ENCODE assay signal across 19 cellular contexts in genomic region chr7:123789817-123790216, GRCh38. TPM values are rescaled to one million over a fixed set of nuclear protein-coding genes. Genes with fewer than 3 reads are reported as not detected.
DNase-seq lines count a peak whose midpoint lies in the region; ATAC-seq and TF ChIP-seq lines count a peak whose summit lies in the region.
"Had no signal": no experiment of that assay in that cellular context is flagged by ENCODE, and none has a peak within 500 bp of the region (broad histone marks: within the 10 kb centered on the region; RNA-seq: fewer than 3 reads in every experiment).

No MANE protein-coding gene starts in this region.

- TF ChIP-seq CTCF in Calu3 (IDR thresholded peaks at IDR 0.05; ENCODE audit: unreplicated experiment) (no peak), DND-41 (IDR thresholded peaks at IDR 0.05; ENCODE audit: borderline replicate concordance, extremely low read depth, low read length, poor library complexity, severe bottlenecking) (no peak), PC-9 (conservative IDR thresholded peaks at IDR 0.05) (no peak), foreskin keratinocyte (conservative IDR thresholded peaks at IDR 0.05) (no peak)

- H3K27ac Mint-ChIP-seq in Calu3 (ENCODE audit: unreplicated experiment) = peak overlapping the region; percentile 18
- H3K27ac Mint-ChIP-seq: CD8-positive, alpha-beta T cell; HFFc6 had no signal

- H3K4me3 ChIP-seq in DND-41 (ENCODE audit: low read depth in 1 of 2, low read length in 2 of 2) (no peak overlapping the region), PC-9 (no peak overlapping the region)
- H3K4me3 ChIP-seq: SJCRH30 had no signal

- no peak overlapping the region for H3K9ac ChIP-seq in DND-41 (ENCODE audit: low read depth, low read length)

- no peaks in the 10 kb centered on the region for H3K9me3 Mint-ChIP-seq in Calu3 (ENCODE audit: low read depth, unreplicated experiment)
- H3K9me3 Mint-ChIP-seq: CD8-positive, alpha-beta T cell; HFFc6 had no signal

- ATAC-seq in DND-41 (ENCODE audit: insufficient read depth, low read depth) (peak; percentile 41; the same call in 2 of the 3 replicates), foreskin keratinocyte (peak; percentile 50), HG03175 (IDR thresholded peaks at IDR 0.05; ENCODE audit: unreplicated experiment) (no peak), HG02852 (IDR thresholded peaks at IDR 0.05; ENCODE audit: unreplicated experiment) (no peak), HG02571 (IDR thresholded peaks at IDR 0.05; ENCODE audit: unreplicated experiment) (no peak)
- ATAC-seq: CD8-positive, alpha-beta T cell had no signal

- DNase-seq in Calu3 = no peak
- DNase-seq in DND-41 = peak; percentile 16
- no peak for DNase-seq in PC-9
- DNase-seq in foreskin keratinocyte = peak in 1 of 2 donors; percentile 45
- DNase-seq: BE2C; CD8-positive, alpha-beta T cell; GF-D8; HFFc6; NCI-H1048; NCI-H146; NCI-H446 treated with DMSO at 0.1 percent for 48 hours; NCI-H774; SJCRH30; SW 1271 had no signal

- no peaks in the 10 kb centered on the region for H3F3A ChIP-seq in PC-9 (ENCODE audit: insufficient read depth, low read depth)

- intact Hi-C loops in Calu3 (cut with micrococcal nuclease; ENCODE audit: unreplicated experiment) = loop anchor here (10.0 kb wide), 1 partner anchor 295 kb away; no protein-coding TSS in a partner anchor
- intact Hi-C loops in PC-9 (cut with micrococcal nuclease; ENCODE audit: unreplicated experiment) = loop anchor here (10.0 kb wide), 2 partner anchors 215 to 365 kb away; no protein-coding TSS in a partner anchor

- CTCF ChIA-PET in Calu3 (lab: Charles Lee) (no interaction called here), PC-9 (lab: Charles Lee) (no interaction called here)

- POLR2A ChIA-PET in PC-9 (lab: Charles Lee; ENCODE audit: unreplicated experiment) = no interaction called here

- no peaks in the 10 kb centered on the region for H3K36me3 Mint-ChIP-seq in Calu3 (ENCODE audit: insufficient read depth, unreplicated experiment)
- H3K36me3 Mint-ChIP-seq: CD8-positive, alpha-beta T cell had no signal

- H2AFZ ChIP-seq in DND-41 (ENCODE audit: low read depth, low read length) (peak overlapping the region; percentile 26; the same call in 1 of the 2 replicates), PC-9 (0 out of 2 replicates have a peak overlapping the region, but pooled peaks have one; percentile 37)

- peaks cover 18% of the 10 kb centered on the region for H3K4me1 ChIP-seq in DND-41 (ENCODE audit: insufficient read depth, low read length)
- H3K4me1 ChIP-seq in PC-9 (replicated peaks; ENCODE audit: insufficient read depth) = 0 out of 2 replicates have a peak, but pooled peaks cover under 1% of the 10 kb centered on the region
- peaks cover 7% of the 10 kb centered on the region for H3K4me1 ChIP-seq in foreskin keratinocyte
- H3K4me1 ChIP-seq: BE2C, SJCRH30 had no signal

- H3K27me3 ChIP-seq in DND-41 (ENCODE audit: insufficient read depth, low read length, poor library complexity) = no peaks in the 10 kb centered on the region
- H3K27me3 ChIP-seq in PC-9 (ENCODE audit: insufficient read depth, low read depth) = no peaks in the 10 kb centered on the region
- no peaks in the 10 kb centered on the region for H3K27me3 ChIP-seq in foreskin keratinocyte
- H3K27me3 ChIP-seq: BE2C, SJCRH30 had no signal

- no peaks in the 10 kb centered on the region for H3K36me3 ChIP-seq in DND-41 (ENCODE audit: insufficient read depth, low read length)
- H3K36me3 ChIP-seq in PC-9 (ENCODE audit: low read depth) = no peaks in the 10 kb centered on the region
- H3K36me3 ChIP-seq: BE2C, SJCRH30 had no signal

- peaks cover 23% of the 10 kb centered on the region for H3K4me1 Mint-ChIP-seq in Calu3 (ENCODE audit: low read depth, unreplicated experiment)

- H4K20me1 ChIP-seq in DND-41 (ENCODE audit: insufficient read depth, low read length) (no peaks in the 10 kb centered on the region), PC-9 (ENCODE audit: insufficient read depth) (no peaks in the 10 kb centered on the region)

- no peak overlapping the region for H3K4me3 Mint-ChIP-seq in Calu3 (ENCODE audit: low read depth, unreplicated experiment)
- H3K4me3 Mint-ChIP-seq: CD8-positive, alpha-beta T cell; HFFc6 had no signal

- no peaks in the 10 kb centered on the region; the same call in 1 of the 2 replicates for H3K9me2 ChIP-seq in PC-9 (ENCODE audit: insufficient read depth)

- H3K9me3 ChIP-seq in DND-41 (ENCODE audit: insufficient read depth, low read length, severe bottlenecking) = no peaks in the 10 kb centered on the region
- H3K9me3 ChIP-seq in PC-9 (ENCODE audit: insufficient read depth, low read depth) = no peaks in the 10 kb centered on the region; the same call in 1 of the 2 replicates
- H3K9me3 ChIP-seq: BE2C, SJCRH30 had no signal

- H3K79me2 ChIP-seq in DND-41 (ENCODE audit: insufficient read depth, low read length) = no peaks in the 10 kb centered on the region
- H3K79me2 ChIP-seq in PC-9 (ENCODE audit: low read depth) = no peaks in the 10 kb centered on the region

- BruUV-seq in Calu3 (replicated peaks; lab: Mats Ljungman, UMichigan) (no TSS peak), PC-9 (replicated peaks; lab: Mats Ljungman, UMichigan) (no TSS peak)

- peaks cover 13% of the 10 kb centered on the region for H3K27me3 Mint-ChIP-seq in Calu3 (ENCODE audit: unreplicated experiment)

- H3K27ac ChIP-seq in DND-41 (ENCODE audit: low read length) (no peak overlapping the region), PC-9 (no peak overlapping the region), foreskin keratinocyte (no peak overlapping the region)
- H3K27ac ChIP-seq: RWPE1, SJCRH30 had no signal

- H3K4me2 ChIP-seq in DND-41 (ENCODE audit: insufficient read depth, low read length) (no peak overlapping the region), PC-9 (no peak overlapping the region)

RNA-seq across cellular contexts. Expression of gene WASL, which starts 41.0 kb away (rescaled TPM):
- 33.2 and 37.5 TPM in 2 replicates for total RNA-seq in Calu3 (2022)
- 31.4 and 40.3 TPM in 2 replicates for total RNA-seq in PC-9 (2021)
- 34.4 and 35.7 TPM in 2 replicates for total RNA-seq in foreskin keratinocyte
- 10.7 and 12.1 TPM in 2 replicates for polyA plus RNA-seq in foreskin keratinocyte

RNA-seq across cellular contexts. Expression of gene HYAL4, which starts 55.2 kb away (rescaled TPM):
- total RNA-seq in Calu3 (2022) (not detected in 2 replicates), PC-9 (2021) (not detected in 2 replicates), foreskin keratinocyte (0.17 TPM in 1 of 2 replicates, not detected in the other)
- 0.10 TPM in 1 of 2 replicates, not detected in the other for polyA plus RNA-seq in foreskin keratinocyte
- total RNA-seq: CD8-positive, alpha-beta T cell; HFFc6; SJCRH30 had no signal
- polyA plus RNA-seq: AG04450 had no signal

Comparison
In these comparisons a context has a peak if more than half of its experiments do, and no peak if none do; other contexts are left out.
1. ATAC-seq: peak in DND-41 (single experiment) and foreskin keratinocyte (single experiment); none in HG03175 (single experiment), HG02852 (single experiment) and HG02571 (single experiment).